Comparison of ENCODE assay signal across 1 cellular context in genomic region chr17:10768766-10769383, GRCh38.
TF ChIP-seq lines count a peak whose summit lies in the region.

No MANE protein-coding gene starts in this region.

TF ChIP-seq in H1, 55 proteins besides CTCF, POLR2A, EP300 and RAD21:
- TF ChIP-seq E2F6 (IDR thresholded peaks at IDR 0.05) (no peak), GABPA (IDR thresholded peaks at IDR 0.05; ENCODE audit: borderline replicate concordance, insufficient read depth, low read length) (no peak), SIN3A (conservative IDR thresholded peaks at IDR 0.05 in 1 of 2, IDR thresholded peaks at IDR 0.05 in 1 of 2; ENCODE audit: low read depth in 1 of 2, low read length in 2 of 2) (no peak)
